27 cellular contexts compared by ENCODE assay signal in the genomic region with DNA sequence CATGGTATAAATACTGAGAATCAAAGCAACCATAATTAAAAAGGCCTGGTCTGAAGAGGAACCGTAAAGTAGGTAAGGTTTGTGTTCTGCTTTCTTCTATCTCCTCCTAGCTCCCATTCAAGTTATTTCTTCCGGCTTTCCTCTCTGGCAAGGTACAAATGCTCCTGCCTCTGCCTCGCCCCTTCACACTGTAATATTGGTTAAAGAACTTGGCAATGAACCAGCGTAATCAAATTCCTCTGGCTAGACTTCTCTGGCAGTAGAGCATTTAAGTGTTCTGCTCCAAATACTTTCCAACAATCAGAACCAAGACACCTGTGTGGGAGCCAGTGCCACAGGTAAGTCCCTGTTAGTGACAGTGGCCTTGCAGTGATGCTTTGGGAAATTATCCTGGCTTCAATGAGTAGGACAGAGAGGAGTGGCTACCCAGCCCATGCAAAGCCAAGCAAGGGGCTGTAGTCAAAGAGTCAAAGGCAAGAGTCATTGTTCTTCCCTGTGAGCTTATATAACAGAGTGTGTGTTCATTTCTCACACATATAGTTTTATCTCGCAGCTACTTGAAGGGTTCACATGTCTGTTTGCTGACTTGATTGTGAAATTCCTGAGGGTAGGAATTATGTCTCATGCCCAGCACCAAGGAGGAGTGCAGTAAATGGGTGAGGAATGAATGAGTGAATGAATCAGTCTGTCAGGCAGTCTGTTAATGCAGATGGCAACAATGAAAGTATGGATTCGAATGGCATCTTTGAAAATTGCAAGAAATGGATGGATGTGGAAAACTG.
DNase-seq lines count a peak whose midpoint lies in the region; ATAC-seq and TF ChIP-seq lines count a peak whose summit lies in the region.
"Had no signal": no experiment of that assay in that cellular context is flagged by ENCODE, and none has a peak within 500 bp of the region (broad histone marks: within the 10 kb centered on the region; RNA-seq: fewer than 3 reads in every experiment).

No MANE protein-coding gene starts in this region.

- CTCF ChIA-PET in MCF 10A (lab: Yijun Ruan, JAX) = interaction anchor here (0.6 to 1.0 kb wide), 2 partner anchors 15 to 1395 kb away, joined by 3 read pairs; no protein-coding TSS in a partner anchor

- no peak for TF ChIP-seq CTCF in MCF 10A (IDR thresholded peaks at IDR 0.05; ENCODE audit: unreplicated experiment)
- no peak for TF ChIP-seq CTCF in breast epithelium (IDR thresholded peaks at IDR 0.05)
- no peak for TF ChIP-seq CTCF in transverse colon (IDR thresholded peaks at IDR 0.05)

- H3K4me1 ChIP-seq in breast epithelium (no peaks in the 10 kb centered on the region), transverse colon (peaks cover 0 to 10% (median 7%) of the 10 kb centered on the region in 4 donors)
- H3K4me1 ChIP-seq: A549, colonic mucosa had no signal

- in situ Hi-C loops in transverse colon (cut with MboI; ENCODE audit: low pct_ligation_motif_present in 1 of 4, low pct_unique_long_range_greater_than_20kb in 1 of 4, low sequenced_read_pairs in 3 of 4) = no loop called here

- no peaks in the 10 kb centered on the region for H3K36me3 Mint-ChIP-seq in MCF 10A (ENCODE audit: insufficient read depth, unreplicated experiment)
- H3K36me3 Mint-ChIP-seq: brain; stimulated activated naive B cell treated with anti-CD40 and anti-IgM and Interleukin-4, amounts not matched to agents 10 μg/mL and 1 μg/mL and 100 μg/mL, for 72 hours had no signal

- peaks cover 1% of the 10 kb centered on the region for H3K9me3 Mint-ChIP-seq in MCF 10A (ENCODE audit: unreplicated experiment)
- H3K9me3 Mint-ChIP-seq: activated B cell treated with CpG ODN at 0.5 μM for 24 hours; brain; effector memory CD8-positive, alpha-beta T cell; stimulated activated naive B cell treated with anti-CD40 and anti-IgM and Interleukin-4, amounts not matched to agents 10 μg/mL and 1 μg/mL and 100 μg/mL, for 72 hours had no signal

- ATAC-seq in left colon = peak; percentile 92
- ATAC-seq: A549; effector memory CD8-positive, alpha-beta T cell; Right ventricle myocardium inferior; stimulated activated naive B cell treated with anti-CD40 and anti-IgM and Interleukin-4, amounts not matched to agents 10 μg/mL and 1 μg/mL and 100 μg/mL, for 72 hours had no signal

- H3K4me3 ChIP-seq in breast epithelium (no peak overlapping the region), transverse colon (no peak overlapping the region)
- H3K4me3 ChIP-seq: A549, colonic mucosa, esophagus squamous epithelium, vagina had no signal

- no peak for TF ChIP-seq EP300 in transverse colon (IDR thresholded peaks at IDR 0.05; ENCODE audit: low read depth)

- H3K36me3 ChIP-seq in breast epithelium (no peaks in the 10 kb centered on the region), transverse colon (no peaks in the 10 kb centered on the region)
- H3K36me3 ChIP-seq: colonic mucosa, esophagus squamous epithelium, vagina had no signal

- no peak for TF ChIP-seq POLR2A in breast epithelium (IDR thresholded peaks at IDR 0.05)
- no peak for TF ChIP-seq POLR2A in transverse colon (IDR thresholded peaks at IDR 0.05)

- peaks cover 21% of the 10 kb centered on the region for H3K4me1 Mint-ChIP-seq in MCF 10A (ENCODE audit: insufficient read depth, unreplicated experiment)

- H3K4me3 Mint-ChIP-seq in MCF 10A (ENCODE audit: unreplicated experiment) = no peak overlapping the region
- H3K4me3 Mint-ChIP-seq: activated B cell treated with CpG ODN at 0.5 μM for 24 hours; brain; effector memory CD8-positive, alpha-beta T cell; stimulated activated naive B cell treated with anti-CD40 and anti-IgM and Interleukin-4, amounts not matched to agents 10 μg/mL and 1 μg/mL and 100 μg/mL, for 72 hours had no signal

- H3K9me3 ChIP-seq in breast epithelium (no peaks in the 10 kb centered on the region), transverse colon (no peaks in the 10 kb centered on the region)
- H3K9me3 ChIP-seq: A549, colonic mucosa, esophagus squamous epithelium, vagina had no signal

- no peak overlapping the region for H3K27ac Mint-ChIP-seq in MCF 10A (ENCODE audit: low read depth, unreplicated experiment)
- H3K27ac Mint-ChIP-seq: activated B cell treated with CpG ODN at 0.5 μM for 24 hours; brain; effector memory CD8-positive, alpha-beta T cell; stimulated activated naive B cell treated with anti-CD40 and anti-IgM and Interleukin-4, amounts not matched to agents 10 μg/mL and 1 μg/mL and 100 μg/mL, for 72 hours had no signal

- no peaks in the 10 kb centered on the region for H3K27me3 Mint-ChIP-seq in MCF 10A (ENCODE audit: insufficient read depth, unreplicated experiment)
- H3K27me3 Mint-ChIP-seq: activated B cell treated with CpG ODN at 0.5 μM for 24 hours; brain; effector memory CD8-positive, alpha-beta T cell; stimulated activated naive B cell treated with anti-CD40 and anti-IgM and Interleukin-4, amounts not matched to agents 10 μg/mL and 1 μg/mL and 100 μg/mL, for 72 hours had no signal

- intact Hi-C loops in MCF 10A (cut with micrococcal nuclease) (no loop called here), breast epithelium (cut with DNase I; ENCODE audit: low total_unique reads) (no loop called here), left colon (cut with DNase I, micrococcal nuclease) (no loop called here), transverse colon (cut with DNase I; ENCODE audit: low total_unique reads) (loop anchor here (5.0 kb wide), 1 partner anchor 1775 kb away; no protein-coding TSS in a partner anchor)

- no peak overlapping the region for H3K27ac ChIP-seq in breast epithelium
- no peak overlapping the region for H3K27ac ChIP-seq in transverse colon
- H3K27ac ChIP-seq: A549, colonic mucosa, esophagus squamous epithelium, vagina had no signal

- WGBS in transverse colon (ENCODE audit: low coverage in 1 of 2), 2 donors = 43 to 58% methylated on average over 1 to 6 of the region's 6 CpGs

- DNase-seq in MCF 10A (ENCODE audit: unreplicated experiment) = peak; percentile 37
- no peak for DNase-seq in breast epithelium (ENCODE audit: low spot score in 2 of 2)
- DNase-seq in amniotic epithelial cell (ENCODE audit: low read depth) = peak; percentile 65
- DNase-seq in left colon = no peak
- peak; percentile 19 for DNase-seq in transverse colon
- no peak for DNase-seq in foreskin melanocyte
- DNase-seq in cerebellar cortex (ENCODE audit: low spot score) = no peak
- DNase-seq in NCI-H1092 treated with DMSO at 0.1 percent for 48 hours (lab: John Stamatoyannopoulos, UW) = no peak
- DNase-seq: activated B cell treated with CpG ODN at 0.5 μM for 24 hours; activated CD4-positive, alpha-beta T cell treated with anti-CD3 and anti-CD28 coated beads, Interleukin-2, amount 50 U/mL, for 4 hours; activated CD8-positive, alpha-beta memory T cell treated with anti-CD3 and anti-CD28 coated beads, Interleukin-2, amount 50 U/mL, for 48 hours; activated effector memory CD4-positive, alpha-beta T cell treated with Interleukin-2 at 50 U/mL for 16 hours; colonic mucosa; DMS53; effector memory CD8-positive, alpha-beta T cell; esophagus squamous epithelium; GOT3; KG1; NCI-H1694 treated with DMSO at 0.1 percent for 48 hours; stimulated activated CD4-positive, alpha-beta T cell treated with anti-CD3 and anti-CD28 coated beads, Interleukin-12 subunit alpha, Interleukin-12 subunit beta, amount 100 ng/mL, for 4 hours; stimulated activated CD4-positive, alpha-beta T cell treated with anti-CD3 and anti-CD28 coated beads, Interleukin-4, amount 100 ng/mL, for 24 hours; stimulated activated naive B cell treated with anti-CD40 and anti-IgM and Interleukin-4, amounts not matched to agents 10 μg/mL and 1 μg/mL and 100 μg/mL, for 72 hours; T-helper 9 cell had no signal

- H3K27me3 ChIP-seq in breast epithelium = no peaks in the 10 kb centered on the region
- no peaks in the 10 kb centered on the region for H3K27me3 ChIP-seq in transverse colon
- H3K27me3 ChIP-seq: colonic mucosa, esophagus squamous epithelium, vagina had no signal

- BruUV-seq in MCF 10A (replicated peaks; lab: Mats Ljungman, UMichigan) = no TSS peak

- POLR2A ChIA-PET in MCF 10A (lab: Yijun Ruan, JAX) = interaction anchor here (1.3 kb wide), 1 partner anchor 18 kb away, joined by 4 read pairs; no protein-coding TSS in a partner anchor

Comparison
In these comparisons a context has a peak if more than half of its experiments do, and no peak if none do; other contexts are left out.
1. DNase-seq: peak in MCF 10A (single experiment), amniotic epithelial cell (single experiment) and transverse colon (single experiment); none in breast epithelium (0 of 2), left colon (0 of 2), foreskin melanocyte (single experiment), cerebellar cortex (single experiment) and NCI-H1092 treated with DMSO at 0.1 percent for 48 hours (single experiment).